Comparison of ENCODE assay signal across 20 cellular contexts in genomic region chr13:66359393-66359792, GRCh38.
A peak's percentile ranks its signal among the peaks of the same experiment; 100 is the strongest.
DNase-seq lines count a peak whose midpoint lies in the region; TF ChIP-seq lines count a peak whose summit lies in the region.
"Had no signal": no experiment of that assay in that cellular context is flagged by ENCODE, and none has a peak within 500 bp of the region (broad histone marks: within the 10 kb centered on the region; RNA-seq: fewer than 3 reads in every experiment).

No MANE protein-coding gene starts in this region.

- H3K36me3 Mint-ChIP-seq in nephron (ENCODE audit: low read depth) (no peaks in the 10 kb centered on the region), CD14-positive monocyte (no peaks in the 10 kb centered on the region)
- H3K36me3 Mint-ChIP-seq: CD4-positive, alpha-beta memory T cell; CD4-positive, CD25-positive, alpha-beta regulatory T cell; CD8-positive, alpha-beta memory T cell had no signal

- no peak overlapping the region for H2AFZ ChIP-seq in SU-DHL-6 (ENCODE audit: low read depth, low read length, severe bottlenecking)

- no peaks in the 10 kb centered on the region for H3K36me3 ChIP-seq in SU-DHL-6 (ENCODE audit: low read length)
- H3K36me3 ChIP-seq in adrenal gland (replicated peaks in 1 of 2), result no peaks in the 10 kb centered on the region
- H3K36me3 ChIP-seq: BLaER1 treated with 17β-estradiol and CSF1 and Interleukin-3, amounts not matched to agents 10 nM and 100 nM had no signal

- no peaks in the 10 kb centered on the region for H3K27me3 ChIP-seq in SU-DHL-6 (ENCODE audit: low read length)
- H3K27me3 ChIP-seq in adrenal gland, result no peaks in the 10 kb centered on the region
- H3K27me3 ChIP-seq: BLaER1 treated with 17β-estradiol and CSF1 and Interleukin-3, amounts not matched to agents 10 nM and 100 nM had no signal

- no peaks in the 10 kb centered on the region for H3K9me2 ChIP-seq in SU-DHL-6 (replicated peaks; ENCODE audit: insufficient read depth, low read length)

- no peaks in the 10 kb centered on the region for H3F3A ChIP-seq in SU-DHL-6 (ENCODE audit: insufficient read depth)

- H3K9me3 Mint-ChIP-seq in nephron (no peaks in the 10 kb centered on the region), CD14-positive monocyte (peaks cover 0 to 4% (median 0%) of the 10 kb centered on the region in 7 donors)

- no peaks in the 10 kb centered on the region for H3K4me1 ChIP-seq in adrenal gland (replicated peaks in 1 of 2)
- H3K4me1 ChIP-seq: BLaER1 treated with 17β-estradiol and CSF1 and Interleukin-3, amounts not matched to agents 10 nM and 100 nM had no signal

- H4K20me1 ChIP-seq in SU-DHL-6 (ENCODE audit: low read depth, low read length), result no peaks in the 10 kb centered on the region
- H4K20me1 ChIP-seq: BLaER1 treated with 17β-estradiol and CSF1 and Interleukin-3, amounts not matched to agents 10 nM and 100 nM had no signal

- H3K9me3 ChIP-seq in SU-DHL-6 (ENCODE audit: insufficient read depth, low read length) (no peaks in the 10 kb centered on the region), adrenal gland (replicated peaks in 1 of 3) (no peaks in the 10 kb centered on the region)
- H3K9me3 ChIP-seq: BLaER1 treated with 17β-estradiol and CSF1 and Interleukin-3, amounts not matched to agents 10 nM and 100 nM had no signal

- H3K4me3 ChIP-seq in SU-DHL-6 (ENCODE audit: insufficient read depth, low read length, poor library complexity, severe bottlenecking) (no peak overlapping the region), adrenal gland (no peak overlapping the region)
- H3K4me3 ChIP-seq: BLaER1 treated with 17β-estradiol and CSF1 and Interleukin-3, amounts not matched to agents 10 nM and 100 nM had no signal

- H3K27ac Mint-ChIP-seq in nephron (peak overlapping the region; percentile 28 to 69 (median 68)), CD14-positive monocyte (no peak overlapping the region)
- H3K27ac Mint-ChIP-seq: B cell; CD4-positive, alpha-beta memory T cell; CD4-positive, CD25-positive, alpha-beta regulatory T cell had no signal

- POLR2A ChIA-PET in HEK293T (lab: Yijun Ruan, JAX), result interaction anchor here (0.7 kb wide), 1 partner anchor 122 kb away, joined by 3 read pairs; no protein-coding TSS in a partner anchor

- intact Hi-C loops in adrenal gland (cut with DNase I), result no loop called here
- intact Hi-C loops in CD14-positive monocyte (cut with micrococcal nuclease), result no loop called here

- no peak for TF ChIP-seq POLR2A in adrenal gland (IDR thresholded peaks at IDR 0.05)

- DNase-seq in HEK293T (ENCODE audit: extremely low spot score), result no peak
- DNase-seq in adrenal gland, result no peak
- DNase-seq in H4 (ENCODE audit: low spot score), result no peak
- DNase-seq in CD14-positive monocyte (ENCODE audit: low spot score), result no peak
- DNase-seq in SIG-M5 (lab: John Stamatoyannopoulos, UW), result no peak
- DNase-seq: 8988T; AML-193; CD4-positive, alpha-beta memory T cell; CD4-positive, CD25-positive, alpha-beta regulatory T cell; CD8-positive, alpha-beta memory T cell; COR-L47; DMS 273 treated with DMSO at 0.1 percent for 48 hours; DMS153; DMS79 treated with DMSO at 0.1 percent for 48 hours; GF-D8 had no signal

- H3K9ac ChIP-seq in SU-DHL-6 (ENCODE audit: low read length), result no peak overlapping the region
- H3K9ac ChIP-seq: BLaER1 treated with 17β-estradiol and CSF1 and Interleukin-3, amounts not matched to agents 10 nM and 100 nM had no signal

- 72 to 85% (median 78%) methylated on average over 3 of the region's 3 CpGs for WGBS in adrenal gland, 4 donors

- TF ChIP-seq CTCF in SU-DHL-6 (IDR thresholded peaks at IDR 0.05; ENCODE audit: insufficient read depth, low read length, poor library complexity, severe bottlenecking), result no peak
- no peak for TF ChIP-seq CTCF in nephron (IDR thresholded peaks at IDR 0.05; ENCODE audit: unreplicated experiment in 3 of 3)
- TF ChIP-seq CTCF in adrenal gland (IDR thresholded peaks at IDR 0.05), result no peak
- TF ChIP-seq CTCF in CD14-positive monocyte (IDR thresholded peaks at IDR 0.05), result no peak

- CTCF ChIA-PET in HEK293T (lab: Yijun Ruan, JAX), result no interaction called here

- H3K27ac ChIP-seq in SU-DHL-6 (ENCODE audit: low read depth, low read length) (no peak overlapping the region), adrenal gland (no peak overlapping the region)
- H3K27ac ChIP-seq: BLaER1 treated with 17β-estradiol and CSF1 and Interleukin-3, amounts not matched to agents 10 nM and 100 nM; C4-2B had no signal

- H3K27me3 Mint-ChIP-seq in nephron (ENCODE audit: low read depth), result no peaks in the 10 kb centered on the region
- no peaks in the 10 kb centered on the region for H3K27me3 Mint-ChIP-seq in CD14-positive monocyte (ENCODE audit: low read depth in 3 of 3)
- H3K27me3 Mint-ChIP-seq: B cell; CD4-positive, alpha-beta memory T cell; CD4-positive, CD25-positive, alpha-beta regulatory T cell; CD8-positive, alpha-beta memory T cell had no signal

- peaks cover 21% of the 10 kb centered on the region for H3K4me1 Mint-ChIP-seq in nephron
- no peaks in the 10 kb centered on the region for H3K4me1 Mint-ChIP-seq in CD14-positive monocyte
- H3K4me1 Mint-ChIP-seq: B cell; CD4-positive, alpha-beta memory T cell; CD4-positive, CD25-positive, alpha-beta regulatory T cell; CD8-positive, alpha-beta memory T cell had no signal

- H3K4me3 Mint-ChIP-seq in nephron (no peak overlapping the region), CD14-positive monocyte (no peak overlapping the region)
- H3K4me3 Mint-ChIP-seq: B cell; CD4-positive, alpha-beta memory T cell; CD4-positive, CD25-positive, alpha-beta regulatory T cell; CD8-positive, alpha-beta memory T cell had no signal

- no peaks in the 10 kb centered on the region for H3K79me2 ChIP-seq in SU-DHL-6 (ENCODE audit: insufficient read depth, low read length)

- H3K4me2 ChIP-seq in SU-DHL-6 (ENCODE audit: low read depth, low read length, poor library complexity, severe bottlenecking), result peak overlapping the region; percentile 49
- H3K4me2 ChIP-seq: BLaER1 treated with 17β-estradiol and CSF1 and Interleukin-3, amounts not matched to agents 10 nM and 100 nM had no signal

TF ChIP-seq in HEK293T, 16 proteins besides CTCF, POLR2A, EP300 and RAD21:
- TF ChIP-seq FOXK2 (IDR thresholded peaks at IDR 0.05) (no peak), CTBP1 (IDR thresholded peaks at IDR 0.05; ENCODE audit: borderline replicate concordance) (no peak; the same call in 1 of the 2 replicates), PKNOX1 (IDR thresholded peaks at IDR 0.05) (peak; percentile 91)

Comparison
In these comparisons a context has a peak if more than half of its experiments do, and no peak if none do; other contexts are left out.
1. H3K27ac Mint-ChIP-seq: peak in nephron (3 of 3); none in CD14-positive monocyte (0 of 7).